In the genomic region with DNA sequence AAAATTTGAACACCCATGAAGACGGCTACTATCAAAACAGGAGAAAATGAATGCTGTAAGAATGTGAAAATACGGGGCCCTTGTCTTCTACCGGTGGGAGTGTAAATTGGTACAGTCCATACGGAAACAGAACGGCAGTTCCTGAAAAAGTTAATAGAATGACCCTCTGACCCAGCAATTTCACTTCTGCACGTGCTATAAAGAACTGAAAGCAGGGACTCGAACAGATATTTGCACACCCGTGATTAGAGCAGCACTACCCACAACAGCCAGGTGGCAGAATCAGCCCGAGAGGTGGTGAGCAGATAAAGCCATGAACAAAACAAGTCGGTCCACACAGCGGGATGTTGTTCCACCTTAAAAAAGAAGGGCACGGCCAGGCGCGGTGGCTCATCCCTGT, we compare ENCODE assay signal across 12 cellular contexts. TPM values are rescaled to one million over a fixed set of nuclear protein-coding genes. Genes with fewer than 3 reads are reported as not detected.
DNase-seq lines count a peak whose midpoint lies in the region; ATAC-seq, FAIRE-seq and TF ChIP-seq lines count a peak whose summit lies in the region.
"Had no signal": no experiment of that assay in that cellular context is flagged by ENCODE, and none has a peak within 500 bp of the region (broad histone marks: within the 10 kb centered on the region; RNA-seq: fewer than 3 reads in every experiment).

No MANE protein-coding gene starts in this region.

- peak overlapping the region; percentile 57 for H3K4me2 ChIP-seq in Karpas-422 (ENCODE audit: low read depth, low read length, poor library complexity, severe bottlenecking)

- no peak overlapping the region for H3K4me3 Mint-ChIP-seq in activated naive CD8-positive, alpha-beta T cell treated with anti-CD3 and anti-CD28 coated beads for 36 hours

- intact Hi-C loops in right cardiac atrium (cut with DNase I) (loop anchor here in 1 of 4 donors (10.0 kb wide), 1 partner anchor 130 kb away; a partner anchor contains a TSS), pancreas (cut with DNase I) (no loop called here)

- no peaks in the 10 kb centered on the region for H3K36me3 Mint-ChIP-seq in activated naive CD8-positive, alpha-beta T cell treated with anti-CD3 and anti-CD28 coated beads for 36 hours

- no peaks in the 10 kb centered on the region for H3K36me3 ChIP-seq in Karpas-422 (ENCODE audit: insufficient read depth, low read length)
- no peaks in the 10 kb centered on the region for H3K36me3 ChIP-seq in pancreas
- H3K36me3 ChIP-seq: lower lobe of right lung had no signal

- H3K9me3 ChIP-seq in Karpas-422 (ENCODE audit: low read length) (no peaks in the 10 kb centered on the region), right cardiac atrium (ENCODE audit: control insufficient read depth, low read length) (no peaks in the 10 kb centered on the region), pancreas (no peaks in the 10 kb centered on the region)
- H3K9me3 ChIP-seq: lower lobe of right lung had no signal

- DNase-seq in Karpas-422 (peak; percentile 90), right cardiac atrium (peak in 2 of 3 donors; percentile 50 to 61), SKM-1 treated with dmso at 0.1 percent for 144 hours (lab: John Stamatoyannopoulos, UW; ENCODE audit: unreplicated experiment) (no peak), pancreas (no peak)
- DNase-seq in activated naive CD8-positive, alpha-beta T cell treated with anti-CD3 and anti-CD28 coated beads for 36 hours = no peak
- DNase-seq: activated CD4-positive, alpha-beta T cell treated with anti-CD3 and anti-CD28 coated beads, Interleukin-2, amount 50 U/mL, for 4 hours; dorsolateral prefrontal cortex; lower lobe of right lung; NCI-H1048 had no signal

- no peaks in the 10 kb centered on the region for H3K9me2 ChIP-seq in Karpas-422 (replicated peaks; ENCODE audit: insufficient read depth, low read length)

- no peak overlapping the region; the same call in 1 of the 2 replicates for H3K4me3 ChIP-seq in Karpas-422 (ENCODE audit: low read length)
- no peak overlapping the region for H3K4me3 ChIP-seq in right cardiac atrium (ENCODE audit: low read length)
- no peak overlapping the region for H3K4me3 ChIP-seq in pancreas
- H3K4me3 ChIP-seq: dorsolateral prefrontal cortex, lower lobe of right lung had no signal

- no peaks in the 10 kb centered on the region for H3K9me3 Mint-ChIP-seq in activated naive CD8-positive, alpha-beta T cell treated with anti-CD3 and anti-CD28 coated beads for 36 hours

- no peak overlapping the region for H3K27ac Mint-ChIP-seq in activated naive CD8-positive, alpha-beta T cell treated with anti-CD3 and anti-CD28 coated beads for 36 hours

- H3K79me2 ChIP-seq in Karpas-422 (ENCODE audit: low read length) = no peaks in the 10 kb centered on the region

- no peaks in the 10 kb centered on the region for H3K4me1 Mint-ChIP-seq in activated naive CD8-positive, alpha-beta T cell treated with anti-CD3 and anti-CD28 coated beads for 36 hours

- TF ChIP-seq CTCF in GM12874 (IDR thresholded peaks at IDR 0.05; ENCODE audit: insufficient read depth, low read depth, low read length) = peak; percentile 48
- peak in 1 of 4 donors; percentile 15 for TF ChIP-seq CTCF in pancreas (IDR thresholded peaks at IDR 0.05)

- ATAC-seq in GM21447 (IDR thresholded peaks at IDR 0.05; ENCODE audit: unreplicated experiment) (peak; percentile 76), right cardiac atrium (no peak), pancreas (no peak), HG02840 (IDR thresholded peaks at IDR 0.05; ENCODE audit: low FRiP score, unreplicated experiment) (no peak)
- ATAC-seq: lower lobe of right lung had no signal

- H3K27me3 ChIP-seq in Karpas-422 (ENCODE audit: low read length) = no peaks in the 10 kb centered on the region
- H3K27me3 ChIP-seq in right cardiac atrium (ENCODE audit: control insufficient read depth, insufficient read depth) = no peaks in the 10 kb centered on the region
- H3K27me3 ChIP-seq in pancreas = no peaks in the 10 kb centered on the region

- WGBS in right cardiac atrium = 51% methylated on average over 14 of the region's 14 CpGs
- WGBS in pancreas, 2 donors = 30 to 43% methylated on average over 14 of the region's 14 CpGs

- H3K27ac ChIP-seq in Karpas-422 (ENCODE audit: low read length) = peak overlapping the region; percentile 88
- H3K27ac ChIP-seq in right cardiac atrium (ENCODE audit: low read length) = no peak overlapping the region
- H3K27ac ChIP-seq in pancreas = no peak overlapping the region
- H3K27ac ChIP-seq: lower lobe of right lung had no signal

- no peaks in the 10 kb centered on the region for H4K20me1 ChIP-seq in Karpas-422 (ENCODE audit: insufficient read depth, low read depth, low read length)

- H3K4me1 ChIP-seq in Karpas-422 (ENCODE audit: low read length) (peaks cover 69% of the 10 kb centered on the region), right cardiac atrium (ENCODE audit: control insufficient read depth, insufficient read depth, low read length) (peaks cover 4% of the 10 kb centered on the region), pancreas (peaks cover 18 to 20% (median 19%) of the 10 kb centered on the region in 3 donors)
- H3K4me1 ChIP-seq: lower lobe of right lung had no signal

- peak overlapping the region; percentile 48; the same call in 1 of the 2 replicates for H3K9ac ChIP-seq in Karpas-422 (ENCODE audit: low read length)

- H2AFZ ChIP-seq in Karpas-422 (ENCODE audit: low read length) = no peak overlapping the region

- no peaks in the 10 kb centered on the region for H3K27me3 Mint-ChIP-seq in activated naive CD8-positive, alpha-beta T cell treated with anti-CD3 and anti-CD28 coated beads for 36 hours

- FAIRE-seq in pancreas (lab: Jason Lieb, UNC) = no peak

RNA-seq across cellular contexts. Expression of a gene that starts 22.6 kb away (rescaled TPM):
- 0.22 TPM in 1 of 2 replicates, not detected in the other for total RNA-seq in Karpas-422 (2014; rRNA removed; shearing (Covaris generic); ENCODE audit: low replicate concordance)
- total RNA-seq in right cardiac atrium = 10 to 100 TPM; 57.2 to 80.5 (median 65.6) TPM
- polyA plus RNA-seq in right cardiac atrium = 28.5 TPM
- total RNA-seq in activated naive CD8-positive, alpha-beta T cell treated with anti-CD3 and anti-CD28 coated beads for 36 hours = 10 to 100 TPM; 14.0 to 14.6 TPM
- total RNA-seq in pancreas = 10 to 100 TPM; 17.4 to 56.5 (median 32.1) TPM
- 10 to 100 TPM; 40.0 to 44.9 TPM for polyA plus RNA-seq in pancreas

Comparison
In these comparisons a context has a peak if more than half of its experiments do, and no peak if none do; other contexts are left out.
1. DNase-seq: peak in Karpas-422 (single experiment) and right cardiac atrium (2 of 3); none in activated naive CD8-positive, alpha-beta T cell treated with anti-CD3 and anti-CD28 coated beads for 36 hours (single experiment), SKM-1 treated with dmso at 0.1 percent for 144 hours (single experiment) and pancreas (0 of 6).
2. RNA of a gene that starts 22.6 kb away (total RNA-seq): 57.2 to 80.5 TPM in right cardiac atrium, 17.4 to 56.5 TPM in pancreas and 14.0 to 14.6 TPM in activated naive CD8-positive, alpha-beta T cell treated with anti-CD3 and anti-CD28 coated beads for 36 hours; 0.22 TPM in Karpas-422; every median in the first group is over 10 times any median in the second.